11 cellular contexts compared by ENCODE assay signal in genomic region chr10:132848306-132848705, GRCh38.
DNase-seq lines count a peak whose midpoint lies in the region; ATAC-seq and TF ChIP-seq lines count a peak whose summit lies in the region.
"Had no signal": no experiment of that assay in that cellular context is flagged by ENCODE, and none has a peak within 500 bp of the region (broad histone marks: within the 10 kb centered on the region; RNA-seq: fewer than 3 reads in every experiment).

No MANE protein-coding gene starts in this region.

- H3K36me3 ChIP-seq in IMR-90 (ENCODE audit: control insufficient read depth, insufficient read depth, low read length) (no peaks in the 10 kb centered on the region), PC-9 (ENCODE audit: low read depth) (no peaks in the 10 kb centered on the region), mesenchymal stem cell (ENCODE audit: control insufficient read depth in 1 of 2, insufficient read depth in 2 of 2, low read depth in 1 of 2, low read length in 2 of 2) (no peaks in the 10 kb centered on the region)

- H2AK5ac ChIP-seq in IMR-90 (ENCODE audit: low read depth, low read length) (no peak overlapping the region), mesenchymal stem cell (ENCODE audit: low read length, severe bottlenecking) (no peak overlapping the region)

- H3K23ac ChIP-seq in IMR-90 (ENCODE audit: low read depth, low read length) = no peak overlapping the region
- H3K23ac ChIP-seq in mesenchymal stem cell (ENCODE audit: low read length in 2 of 2) = no peak overlapping the region

- H3K9me1 ChIP-seq in IMR-90 (ENCODE audit: insufficient read depth, low read length) = no peaks in the 10 kb centered on the region

- POLR2A ChIA-PET in CD4-positive, alpha-beta T cell (lab: Charles Lee) = no interaction called here
- POLR2A ChIA-PET in IMR-90 (lab: Charles Lee; ENCODE audit: unreplicated experiment) = no interaction called here
- POLR2A ChIA-PET in PC-9 (lab: Charles Lee; ENCODE audit: unreplicated experiment) = no interaction called here

- H3K9me2 ChIP-seq in PC-9 (ENCODE audit: insufficient read depth) = no peaks in the 10 kb centered on the region

- H4K91ac ChIP-seq in IMR-90 (ENCODE audit: insufficient read depth, low read depth, low read length) = no peak overlapping the region
- H4K91ac ChIP-seq in mesenchymal stem cell (ENCODE audit: low read length) = no peak overlapping the region

- no peak overlapping the region for H2BK120ac ChIP-seq in IMR-90 (ENCODE audit: low read depth, low read length)
- H2BK120ac ChIP-seq in mesenchymal stem cell (ENCODE audit: low read depth, low read length) = no peak overlapping the region

- H2BK20ac ChIP-seq in IMR-90 (ENCODE audit: low read depth, low read length) = no peak overlapping the region

- H3K79me2 ChIP-seq in PC-9 (ENCODE audit: low read depth) = no peaks in the 10 kb centered on the region

- H3K4me2 ChIP-seq in IMR-90 (ENCODE audit: low read depth, low read length) = peak overlapping the region; percentile 14
- H3K4me2 ChIP-seq in PC-9 = no peak overlapping the region
- no peak overlapping the region for H3K4me2 ChIP-seq in mesenchymal stem cell (ENCODE audit: low read length, poor library complexity, severe bottlenecking)

- H3K4me3 Mint-ChIP-seq in CD4-positive, alpha-beta T cell = peak overlapping the region; percentile 70
- H3K4me3 Mint-ChIP-seq in nephron progenitor cell = peak overlapping the region; percentile 26

- H3F3A ChIP-seq in PC-9 (ENCODE audit: insufficient read depth, low read depth) = no peaks in the 10 kb centered on the region

- H3K4ac ChIP-seq in IMR-90 (ENCODE audit: low read depth, low read length) = no peak overlapping the region
- no peak overlapping the region for H3K4ac ChIP-seq in mesenchymal stem cell (ENCODE audit: low read depth in 1 of 2, low read length in 2 of 2)

- no peaks in the 10 kb centered on the region for H3K36me3 Mint-ChIP-seq in CD4-positive, alpha-beta T cell (ENCODE audit: low read depth)
- no peaks in the 10 kb centered on the region for H3K36me3 Mint-ChIP-seq in nephron progenitor cell (ENCODE audit: low read depth)

- intact Hi-C loops in CD4-positive, alpha-beta T cell (cut with DNase I, micrococcal nuclease) = no loop called here
- intact Hi-C loops in IMR-90 (cut with micrococcal nuclease) = no loop called here
- intact Hi-C loops in PC-9 (cut with micrococcal nuclease; ENCODE audit: unreplicated experiment) = no loop called here

- in situ Hi-C loops in IMR-90 (cut with MboI; ENCODE audit: low sequenced_read_pairs) = no loop called here

- peak; percentile 29 for ATAC-seq in CD4-positive, alpha-beta T cell (ENCODE audit: poor library complexity)
- ATAC-seq in IMR-90 (ENCODE audit: low read depth) (peak; percentile 53), HG03097 (IDR thresholded peaks at IDR 0.05; ENCODE audit: low FRiP score, unreplicated experiment) (no peak)

- H2BK12ac ChIP-seq in mesenchymal stem cell (ENCODE audit: low read length in 2 of 2) = no peak overlapping the region

- H3K4me1 Mint-ChIP-seq in CD4-positive, alpha-beta T cell (ENCODE audit: low read depth) = peaks cover 12% of the 10 kb centered on the region
- peaks cover 19% of the 10 kb centered on the region for H3K4me1 Mint-ChIP-seq in nephron progenitor cell

- H2AK9ac ChIP-seq in IMR-90 (replicated peaks; ENCODE audit: low read depth, low read length, poor library complexity) = no peak overlapping the region

- H3K27ac ChIP-seq in CD4-positive, alpha-beta T cell (ENCODE audit: low read depth, low read length) = no peak overlapping the region
- H3K27ac ChIP-seq in IMR-90 (ENCODE audit: insufficient read depth, low read length) (no peak overlapping the region), coronary artery (no peak overlapping the region), PC-9 (no peak overlapping the region), mesenchymal stem cell (ENCODE audit: low read length, poor library complexity, severe bottlenecking) (no peak overlapping the region)
- H3K27ac ChIP-seq: SK-N-MC had no signal

- H3K18ac ChIP-seq in IMR-90 (ENCODE audit: low read depth, low read length) (no peak overlapping the region), mesenchymal stem cell (ENCODE audit: low read depth in 1 of 2, low read length in 2 of 2) (no peak overlapping the region)

- TF ChIP-seq POLR2A in IMR-90 (IDR thresholded peaks at IDR 0.05; ENCODE audit: low read depth, low read length) = no peak

- no peak overlapping the region for H4K5ac ChIP-seq in IMR-90 (ENCODE audit: low read depth, low read length)

- CTCF ChIA-PET in CD4-positive, alpha-beta T cell (lab: Charles Lee) = no interaction called here
- CTCF ChIA-PET in IMR-90 (lab: Yijun Ruan, JAX) (no interaction called here), PC-9 (lab: Charles Lee) (no interaction called here)

- H3K27me3 Mint-ChIP-seq in CD4-positive, alpha-beta T cell = peaks cover 4% of the 10 kb centered on the region
- H3K27me3 Mint-ChIP-seq in nephron progenitor cell (ENCODE audit: low read depth, poor library complexity) = peaks cover 18% of the 10 kb centered on the region

- no TSS peak for BruUV-seq in IMR-90 (replicated peaks; lab: Mats Ljungman, UMichigan)
- no TSS peak for BruUV-seq in PC-9 (replicated peaks; lab: Mats Ljungman, UMichigan)

- H3K9me3 Mint-ChIP-seq in CD4-positive, alpha-beta T cell = no peaks in the 10 kb centered on the region
- H3K9me3 Mint-ChIP-seq in nephron progenitor cell = peaks cover 7% of the 10 kb centered on the region

- no peak for TF ChIP-seq RAD21 in IMR-90 (IDR thresholded peaks at IDR 0.05; ENCODE audit: low read length)

- 0% methylated on average over 1 of the region's 13 CpGs; no CpG with 5 or more reads in 1 of the 2 experiments for WGBS in IMR-90 (ENCODE audit: extremely low coverage in 2 of 2, insufficient read length in 1 of 2), 2 experiments
- 72% methylated on average over 11 of the region's 13 CpGs for WGBS in mesenchymal stem cell

- no peak for TF ChIP-seq CTCF in CD4-positive, alpha-beta T cell (IDR thresholded peaks at IDR 0.05)
- TF ChIP-seq CTCF in IMR-90 (conservative IDR thresholded peaks at IDR 0.05; ENCODE audit: low read depth, low read length) (no peak), coronary artery (IDR thresholded peaks at IDR 0.05) (no peak), nephron progenitor cell (IDR thresholded peaks at IDR 0.05) (no peak), PC-9 (conservative IDR thresholded peaks at IDR 0.05) (no peak)

- H2BK15ac ChIP-seq in IMR-90 (ENCODE audit: low read depth, low read length) = no peak overlapping the region
- H2BK15ac ChIP-seq in mesenchymal stem cell (ENCODE audit: low read depth, poor library complexity, severe bottlenecking) = no peak overlapping the region

- H2AFZ ChIP-seq in IMR-90 (replicated peaks; ENCODE audit: low read length, poor library complexity) (peak overlapping the region; percentile 13), PC-9 (no peak overlapping the region), mesenchymal stem cell (ENCODE audit: low read depth, low read length) (no peak overlapping the region)

- no peaks in the 10 kb centered on the region for H3K79me1 ChIP-seq in IMR-90 (ENCODE audit: low read depth in 1 of 2, low read length in 2 of 2)
- no peaks in the 10 kb centered on the region for H3K79me1 ChIP-seq in mesenchymal stem cell (replicated peaks; ENCODE audit: low read length, poor library complexity, severe bottlenecking)

- no peak overlapping the region for H4K8ac ChIP-seq in IMR-90 (ENCODE audit: low read depth in 2 of 2, low read length in 2 of 2)
- no peak overlapping the region for H4K8ac ChIP-seq in mesenchymal stem cell (ENCODE audit: low read length)

- peak in 1 of 10 experiments; percentile 32 for DNase-seq in CD4-positive, alpha-beta T cell
- DNase-seq in IMR-90 (no peak), coronary artery (ENCODE audit: low spot score) (no peak), nephron progenitor cell (no peak), PC-9 (no peak), mesenchymal stem cell (no peak), AG08396 (ENCODE audit: low spot score) (no peak)
- DNase-seq: KG1, NCI-H446 had no signal

- H4K20me1 ChIP-seq in IMR-90 (ENCODE audit: insufficient read depth, low read length) (no peaks in the 10 kb centered on the region), PC-9 (ENCODE audit: insufficient read depth) (no peaks in the 10 kb centered on the region)

- H3K4me3 ChIP-seq in IMR-90 (ENCODE audit: insufficient read depth, low read depth, low read length) (no peak overlapping the region), coronary artery (peak overlapping the region; percentile 36), PC-9 (no peak overlapping the region), mesenchymal stem cell (ENCODE audit: insufficient read depth in 1 of 2, low read depth in 1 of 2, low read length in 2 of 2) (no peak overlapping the region)
- H3K4me3 ChIP-seq: SK-N-MC had no signal

- no peak overlapping the region for H3K14ac ChIP-seq in IMR-90 (replicated peaks; ENCODE audit: low read depth, low read length)
- no peak overlapping the region for H3K14ac ChIP-seq in mesenchymal stem cell (ENCODE audit: low read length in 2 of 2)

- dilution Hi-C loops in IMR-90 (cut with HindIII; ENCODE audit: low sequenced_read_pairs, unreplicated experiment) = no loop called here

- H3K56ac ChIP-seq in IMR-90 (ENCODE audit: extremely low read depth, insufficient read depth, low read length) = no peak overlapping the region

- H3K4me1 ChIP-seq in IMR-90 (ENCODE audit: control insufficient read depth, insufficient read depth, low read length) (no peaks in the 10 kb centered on the region), PC-9 (replicated peaks; ENCODE audit: insufficient read depth) (no peaks in the 10 kb centered on the region), mesenchymal stem cell (ENCODE audit: control insufficient read depth, insufficient read depth, low read depth, low read length) (no peaks in the 10 kb centered on the region)

- H3K27me3 ChIP-seq in CD4-positive, alpha-beta T cell (ENCODE audit: control insufficient read depth, insufficient read depth, low read length) = no peaks in the 10 kb centered on the region
- H3K27me3 ChIP-seq in IMR-90 (ENCODE audit: control insufficient read depth, insufficient read depth, low read length) = peaks cover 33% of the 10 kb centered on the region
- H3K27me3 ChIP-seq in PC-9 (ENCODE audit: insufficient read depth, low read depth) = peaks cover 78% of the 10 kb centered on the region
- H3K27me3 ChIP-seq in mesenchymal stem cell (ENCODE audit: control insufficient read depth in 1 of 2, insufficient read depth in 1 of 2, low read length in 2 of 2) = peaks cover 0 to 33% of the 10 kb centered on the region in 2 experiments

- H3K27ac Mint-ChIP-seq in CD4-positive, alpha-beta T cell = peak overlapping the region; percentile 6
- peak overlapping the region; percentile 91 for H3K27ac Mint-ChIP-seq in nephron progenitor cell

- H3K9me3 ChIP-seq in CD4-positive, alpha-beta T cell (ENCODE audit: control insufficient read depth, low read length) = no peaks in the 10 kb centered on the region
- H3K9me3 ChIP-seq in IMR-90 (ENCODE audit: control insufficient read depth, insufficient read depth, low read length) = no peaks in the 10 kb centered on the region; the same call in 1 of the 2 replicates
- no peaks in the 10 kb centered on the region for H3K9me3 ChIP-seq in PC-9 (ENCODE audit: insufficient read depth, low read depth)
- H3K9me3 ChIP-seq in mesenchymal stem cell (ENCODE audit: control insufficient read depth, low read length) = peaks cover 5% of the 10 kb centered on the region

- H2BK5ac ChIP-seq in IMR-90 (ENCODE audit: low read depth, low read length, poor library complexity, severe bottlenecking) = no peak overlapping the region
- H2BK5ac ChIP-seq in mesenchymal stem cell (ENCODE audit: low read depth, low read length, poor library complexity, severe bottlenecking) = no peak overlapping the region

- H3K9ac ChIP-seq in IMR-90 (ENCODE audit: low read depth, low read length) = no peak overlapping the region
- no peak overlapping the region for H3K9ac ChIP-seq in mesenchymal stem cell (ENCODE audit: low read length)
